Comparison of ENCODE assay signal across 30 cellular contexts in genomic region chr12:49277466-49277865, GRCh38. TPM values are rescaled to one million over a fixed set of nuclear protein-coding genes. Genes with fewer than 3 reads are reported as not detected.
"Had no signal": no experiment of that assay in that cellular context is flagged by ENCODE, and none has a peak within 500 bp of the region (broad histone marks: within the 10 kb centered on the region; RNA-seq: fewer than 3 reads in every experiment).

No MANE protein-coding gene starts in this region.

- H3K4me3 Mint-ChIP-seq: activated CD4-positive, alpha-beta memory T cell treated with anti-CD3 and anti-CD28 coated beads, Interleukin-2, amount 10 ng/mL, durations not matched to agents 7 days and 5 days; activated CD4-positive, alpha-beta T cell treated with anti-CD3 and anti-CD28 coated beads, Interleukin-2, amount 10 ng/mL, durations not matched to agents 7 days and 5 days; activated naive CD4-positive, alpha-beta T cell treated with anti-CD3 and anti-CD28 coated beads for 36 hours; activated naive CD8-positive, alpha-beta T cell treated with anti-CD3 and anti-CD28 coated beads for 36 hours; brain; naive B cell; nephron progenitor cell; stimulated activated memory B cell treated with anti-CD40 and anti-IgM and Interleukin-4, amounts not matched to agents 10 μg/mL and 1 μg/mL and 100 μg/mL, for 72 hours; WTC11 had no signal

- DNase-seq: activated CD4-positive, alpha-beta memory T cell treated with anti-CD3 and anti-CD28 coated beads, Interleukin-2, amount 10 ng/mL, durations not matched to agents 7 days and 5 days; activated CD4-positive, alpha-beta T cell treated with anti-CD3 and anti-CD28 coated beads for 1 hour; activated CD4-positive, alpha-beta T cell treated with anti-CD3 and anti-CD28 coated beads, Interleukin-2, amount 10 ng/mL, durations not matched to agents 7 days and 5 days; activated effector memory CD4-positive, alpha-beta T cell treated with anti-CD3 and anti-CD28 coated beads, Interleukin-2, amount 50 U/mL, for 16 hours; activated naive CD4-positive, alpha-beta T cell treated with anti-CD3 and anti-CD28 coated beads for 36 hours; activated naive CD8-positive, alpha-beta T cell treated with anti-CD3 and anti-CD28 coated beads for 36 hours; adrenal gland; foreskin fibroblast; islet precursor cell; left ventricle myocardium inferior; naive B cell; nephron progenitor cell; nucleus accumbens; retina; stimulated activated CD4-positive, alpha-beta T cell treated with anti-CD3 and anti-CD28 coated beads, Interleukin-4, amount 100 ng/mL, for 24 hours; T-helper 2 cell had no signal

- H3K27ac Mint-ChIP-seq: activated CD4-positive, alpha-beta memory T cell treated with anti-CD3 and anti-CD28 coated beads, Interleukin-2, amount 10 ng/mL, durations not matched to agents 7 days and 5 days; activated CD4-positive, alpha-beta T cell treated with anti-CD3 and anti-CD28 coated beads, Interleukin-2, amount 10 ng/mL, durations not matched to agents 7 days and 5 days; activated naive CD4-positive, alpha-beta T cell treated with anti-CD3 and anti-CD28 coated beads for 36 hours; activated naive CD8-positive, alpha-beta T cell treated with anti-CD3 and anti-CD28 coated beads for 36 hours; naive B cell; nephron progenitor cell; stimulated activated memory B cell treated with anti-CD40 and anti-IgM and Interleukin-4, amounts not matched to agents 10 μg/mL and 1 μg/mL and 100 μg/mL, for 72 hours; WTC11 had no signal

- H3K27ac ChIP-seq: ascending aorta, cardiac muscle cell, left ventricle myocardium inferior, pancreas, prostate gland, skin epidermis, tibial nerve had no signal

- H3K4me1 ChIP-seq: adrenal gland, ascending aorta, prostate gland, tibial nerve had no signal

- ATAC-seq: pancreas, sciatic nerve, WTC11 had no signal

- H3K9me3 ChIP-seq: adrenal gland, ascending aorta, left ventricle myocardium inferior, pancreas, prostate gland, tibial nerve had no signal

- H3K4me1 Mint-ChIP-seq: activated CD4-positive, alpha-beta memory T cell treated with anti-CD3 and anti-CD28 coated beads, Interleukin-2, amount 10 ng/mL, durations not matched to agents 7 days and 5 days; activated CD4-positive, alpha-beta T cell treated with anti-CD3 and anti-CD28 coated beads, Interleukin-2, amount 10 ng/mL, durations not matched to agents 7 days and 5 days; naive B cell; stimulated activated memory B cell treated with anti-CD40 and anti-IgM and Interleukin-4, amounts not matched to agents 10 μg/mL and 1 μg/mL and 100 μg/mL, for 72 hours had no signal

- H3K27me3 ChIP-seq: adrenal gland, ascending aorta, cardiac muscle cell, pancreas, tibial nerve had no signal

- H3K36me3 ChIP-seq: cardiac muscle cell, prostate gland had no signal

- H3K4me3 ChIP-seq: adrenal gland, ascending aorta, cardiac muscle cell, left ventricle myocardium inferior, pancreas, prostate gland, skin epidermis, tibial nerve had no signal

- H3K9me3 Mint-ChIP-seq: activated CD4-positive, alpha-beta memory T cell treated with anti-CD3 and anti-CD28 coated beads, Interleukin-2, amount 10 ng/mL, durations not matched to agents 7 days and 5 days; activated CD4-positive, alpha-beta T cell treated with anti-CD3 and anti-CD28 coated beads, Interleukin-2, amount 10 ng/mL, durations not matched to agents 7 days and 5 days; activated naive CD4-positive, alpha-beta T cell treated with anti-CD3 and anti-CD28 coated beads for 36 hours; activated naive CD8-positive, alpha-beta T cell treated with anti-CD3 and anti-CD28 coated beads for 36 hours; naive B cell; stimulated activated memory B cell treated with anti-CD40 and anti-IgM and Interleukin-4, amounts not matched to agents 10 μg/mL and 1 μg/mL and 100 μg/mL, for 72 hours; WTC11 had no signal

RNA-seq across cellular contexts. Expression of gene PRPH, which starts 17.5 kb away (rescaled TPM):
- total RNA-seq: activated CD4-positive, alpha-beta T cell treated with anti-CD3 and anti-CD28 coated beads, Interleukin-2, amount 10 ng/mL, durations not matched to agents 7 days and 5 days; activated naive CD4-positive, alpha-beta T cell treated with anti-CD3 and anti-CD28 coated beads for 36 hours; activated naive CD8-positive, alpha-beta T cell treated with anti-CD3 and anti-CD28 coated beads for 36 hours; ascending aorta; endothelial cell of umbilical vein; left ventricle myocardium inferior; lung microvascular endothelial cell had no signal
- polyA plus RNA-seq: endothelial cell of umbilical vein had no signal

RNA-seq across cellular contexts. Expression of gene TROAP, which starts 45.6 kb away (rescaled TPM):
- total RNA-seq: ascending aorta had no signal

RNA-seq across cellular contexts. Expression of gene C1QL4, which starts 59.5 kb away (rescaled TPM):
- total RNA-seq: activated CD4-positive, alpha-beta memory T cell treated with anti-CD3 and anti-CD28 coated beads, Interleukin-2, amount 10 ng/mL, durations not matched to agents 7 days and 5 days; activated CD4-positive, alpha-beta T cell treated with anti-CD3 and anti-CD28 coated beads, Interleukin-2, amount 10 ng/mL, durations not matched to agents 7 days and 5 days; activated naive CD4-positive, alpha-beta T cell treated with anti-CD3 and anti-CD28 coated beads for 36 hours; activated naive CD8-positive, alpha-beta T cell treated with anti-CD3 and anti-CD28 coated beads for 36 hours; ascending aorta; cardiac muscle cell; endothelial cell of umbilical vein; left ventricle myocardium inferior; lung microvascular endothelial cell; pancreas; sciatic nerve; tibial nerve; ureter had no signal
- polyA plus RNA-seq: adrenal gland, cardiac muscle cell, endothelial cell of umbilical vein, esophagus, pancreas had no signal
